17 cellular contexts compared by ENCODE assay signal in the genomic region with DNA sequence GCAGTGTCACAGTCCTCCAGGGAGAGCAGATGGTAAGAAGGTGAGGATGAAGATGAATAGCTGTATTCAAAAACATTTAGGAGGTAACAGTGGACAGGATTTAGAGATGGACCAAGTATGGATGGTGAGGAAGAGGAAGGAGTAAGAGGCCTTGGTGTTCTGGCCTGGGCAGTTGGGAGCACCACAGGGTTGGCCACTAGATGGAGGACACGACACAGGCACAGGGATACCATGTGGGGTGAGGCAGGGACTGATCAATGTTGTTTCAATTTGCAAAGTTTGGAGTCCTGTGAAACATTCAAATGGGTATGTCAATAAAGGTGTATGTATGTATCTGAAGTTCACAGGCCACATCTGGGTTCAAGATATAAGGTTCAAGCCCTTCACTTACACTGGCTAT.
DNase-seq lines count a peak whose midpoint lies in the region; ATAC-seq, FAIRE-seq and TF ChIP-seq lines count a peak whose summit lies in the region.
"Had no signal": no experiment of that assay in that cellular context is flagged by ENCODE, and none has a peak within 500 bp of the region (broad histone marks: within the 10 kb centered on the region; RNA-seq: fewer than 3 reads in every experiment).

No MANE protein-coding gene starts in this region.

- no peaks in the 10 kb centered on the region for H3K9me1 ChIP-seq in endothelial cell of umbilical vein (replicated peaks; ENCODE audit: control insufficient read depth, extremely low read depth, insufficient read depth, low read length)

- H3K27me3 ChIP-seq in endothelial cell of umbilical vein (ENCODE audit: control insufficient read depth in 2 of 2, insufficient read depth in 2 of 2, low read length in 2 of 2): no peaks in the 10 kb centered on the region
- H3K27me3 ChIP-seq in parathyroid adenoma (ENCODE audit: control insufficient read depth, insufficient read depth, low read length): no peaks in the 10 kb centered on the region
- H3K27me3 ChIP-seq: upper lobe of left lung had no signal

- TF ChIP-seq CTCF in endothelial cell of umbilical vein (IDR thresholded peaks at IDR 0.05; ENCODE audit: extremely low read depth in 1 of 2, insufficient read depth in 1 of 2, low read depth in 1 of 2, low read length in 2 of 2) (peak; percentile 27 to 57), parathyroid adenoma (IDR thresholded peaks at IDR 0.05) (peak; percentile 6)

- no TSS peak for BruUV-seq in endothelial cell of umbilical vein (replicated peaks; lab: Mats Ljungman, UMichigan)

- dilution Hi-C loops in endothelial cell of umbilical vein (cut with MboI; ENCODE audit: extremely low pct_ligation_motif_present, low sequenced_read_pairs): no loop called here

- H3K36me3 ChIP-seq in endothelial cell of umbilical vein (ENCODE audit: control insufficient read depth in 2 of 2, extremely low read depth in 1 of 2, insufficient read depth in 2 of 2, low read length in 2 of 2): no peaks in the 10 kb centered on the region
- H3K36me3 ChIP-seq in parathyroid adenoma (ENCODE audit: control insufficient read depth, insufficient read depth, low read length): no peaks in the 10 kb centered on the region
- H3K36me3 ChIP-seq: upper lobe of left lung had no signal

- H3K27ac ChIP-seq in endothelial cell of umbilical vein (ENCODE audit: insufficient read depth, low read depth, low read length): no peak overlapping the region
- H3K27ac ChIP-seq in parathyroid adenoma: no peak overlapping the region
- H3K27ac ChIP-seq: coronary artery, upper lobe of left lung had no signal

- H3K9me3 ChIP-seq in endothelial cell of umbilical vein (replicated peaks; ENCODE audit: control insufficient read depth, insufficient read depth, low read length) (no peaks in the 10 kb centered on the region), parathyroid adenoma (ENCODE audit: control insufficient read depth, low read length) (no peaks in the 10 kb centered on the region)
- H3K9me3 ChIP-seq: upper lobe of left lung had no signal

- peaks cover 12% of the 10 kb centered on the region for H3K4me1 ChIP-seq in endothelial cell of umbilical vein (ENCODE audit: control insufficient read depth, extremely low read depth, insufficient read depth, low read length)
- H3K4me1 ChIP-seq in parathyroid adenoma: no peaks in the 10 kb centered on the region
- H3K4me1 ChIP-seq: upper lobe of left lung had no signal

- no peak overlapping the region for H3K4me2 ChIP-seq in endothelial cell of umbilical vein (ENCODE audit: insufficient read depth, low read length)
- no peak overlapping the region for H3K4me2 ChIP-seq in parathyroid adenoma (ENCODE audit: low read length)

- DNase-seq in H54 (ENCODE audit: insufficient read length, low spot score): no peak
- DNase-seq in SK-MEL-5 (ENCODE audit: low read depth, low spot score): peak; percentile 61
- DNase-seq in endothelial cell of umbilical vein (ENCODE audit: low read depth, low spot score): peak; percentile 13
- no peak for DNase-seq in T-helper 2 cell
- no peak for DNase-seq in NOMO-1 (lab: John Stamatoyannopoulos, UW; ENCODE audit: unreplicated experiment in 2 of 2)
- DNase-seq: activated CD4-positive, alpha-beta T cell treated with anti-CD3 and anti-CD28 coated beads for 4 hours; activated gamma-delta T cell treated with Interleukin-2 at 50 U/mL for 16 hours; aorta; DMS153; Kasumi-1; NK-92 treated with Interleukin-12 subunit alpha and Interleukin-12 subunit beta, amount 100 ng/mL, for 24 hours; upper lobe of left lung had no signal

- H3K9ac ChIP-seq in endothelial cell of umbilical vein (replicated peaks; ENCODE audit: extremely low read depth, insufficient read depth, low read length) (no peak overlapping the region), parathyroid adenoma (no peak overlapping the region)

- ATAC-seq in GM19351 (IDR thresholded peaks at IDR 0.05; ENCODE audit: unreplicated experiment): no peak
- ATAC-seq in HG02938 (IDR thresholded peaks at IDR 0.05; ENCODE audit: unreplicated experiment): no peak
- ATAC-seq: stimulated activated memory B cell treated with anti-CD40 and anti-IgM and Interleukin-4, amounts not matched to agents 10 μg/mL and 1 μg/mL and 100 μg/mL, for 72 hours had no signal

- H2AFZ ChIP-seq in endothelial cell of umbilical vein (ENCODE audit: low read depth, low read length) (no peak overlapping the region), parathyroid adenoma (no peak overlapping the region)

- TF ChIP-seq POLR2A in H54 (IDR thresholded peaks at IDR 0.05; ENCODE audit: low read depth, low read length) (no peak), endothelial cell of umbilical vein (IDR thresholded peaks at IDR 0.05; ENCODE audit: low read depth, low read length) (no peak)

- in situ Hi-C loops in SK-MEL-5 (cut with HindIII; ENCODE audit: low pct_unique_long_range_greater_than_20kb, low sequenced_read_pairs): no loop called here

- no peaks in the 10 kb centered on the region for H4K20me1 ChIP-seq in endothelial cell of umbilical vein (replicated peaks; ENCODE audit: control insufficient read depth, extremely low read depth, insufficient read depth, low read length)

- FAIRE-seq in H54 (lab: Jason Lieb, UNC) (peak; percentile 23), endothelial cell of umbilical vein (lab: Jason Lieb, UNC) (no peak)

- H3K79me2 ChIP-seq in endothelial cell of umbilical vein (ENCODE audit: control insufficient read depth, insufficient read depth, low read length) (no peaks in the 10 kb centered on the region), parathyroid adenoma (no peaks in the 10 kb centered on the region)

- CTCF ChIA-PET in endothelial cell of umbilical vein (lab: Charles Lee): no interaction called here

- no peak overlapping the region for H3K4me3 ChIP-seq in endothelial cell of umbilical vein (replicated peaks in 1 of 3; ENCODE audit: insufficient read depth in 1 of 3, low read depth in 1 of 3, low read length in 3 of 3)
- no peak overlapping the region for H3K4me3 ChIP-seq in parathyroid adenoma (ENCODE audit: low read depth, low read length)
- H3K4me3 ChIP-seq: coronary artery, upper lobe of left lung had no signal

- POLR2A ChIA-PET in endothelial cell of umbilical vein (lab: Charles Lee): no interaction called here

- intact Hi-C loops in endothelial cell of umbilical vein (cut with micrococcal nuclease): loop anchor here (1.0 kb wide), 1 partner anchor 340 kb away; no protein-coding TSS in a partner anchor

TF ChIP-seq in endothelial cell of umbilical vein, 7 proteins besides CTCF, POLR2A, EP300 and RAD21:
- TF ChIP-seq POLR2AphosphoS5 (IDR thresholded peaks at IDR 0.05; ENCODE audit: insufficient read depth, low read depth, low read length) (no peak), JUN (IDR thresholded peaks at IDR 0.05; ENCODE audit: borderline replicate concordance, insufficient read depth, insufficient read length, low read depth) (no peak), FOS (IDR thresholded peaks at IDR 0.05; ENCODE audit: borderline replicate concordance, insufficient read depth, low read length) (no peak), EZH2 (IDR thresholded peaks at IDR 0.05; ENCODE audit: borderline replicate concordance, low read depth, low read length, severe bottlenecking) (no peak), GATA2 (IDR thresholded peaks at IDR 0.05; ENCODE audit: insufficient read depth, insufficient read length, low read depth, low read length) (no peak), MYC (IDR thresholded peaks at IDR 0.05; ENCODE audit: low read depth, low read length) (no peak)
- TF ChIP-seq, protein P1, sequence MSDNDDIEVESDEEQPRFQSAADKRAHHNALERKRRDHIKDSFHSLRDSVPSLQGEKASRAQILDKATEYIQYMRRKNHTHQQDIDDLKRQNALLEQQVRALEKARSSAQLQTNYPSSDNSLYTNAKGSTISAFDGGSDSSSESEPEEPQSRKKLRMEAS (IDR thresholded peaks at IDR 0.05; ENCODE audit: insufficient read depth, insufficient read length): no peak
TF ChIP-seq in endothelial cell of umbilical vein: peak in this region for 0.

Comparison
In these comparisons a context has a peak if more than half of its experiments do, and no peak if none do; other contexts are left out.
1. DNase-seq: peak in SK-MEL-5 (single experiment) and endothelial cell of umbilical vein (single experiment); none in H54 (single experiment), T-helper 2 cell (0 of 5) and NOMO-1 (0 of 2).